In the genomic region with DNA sequence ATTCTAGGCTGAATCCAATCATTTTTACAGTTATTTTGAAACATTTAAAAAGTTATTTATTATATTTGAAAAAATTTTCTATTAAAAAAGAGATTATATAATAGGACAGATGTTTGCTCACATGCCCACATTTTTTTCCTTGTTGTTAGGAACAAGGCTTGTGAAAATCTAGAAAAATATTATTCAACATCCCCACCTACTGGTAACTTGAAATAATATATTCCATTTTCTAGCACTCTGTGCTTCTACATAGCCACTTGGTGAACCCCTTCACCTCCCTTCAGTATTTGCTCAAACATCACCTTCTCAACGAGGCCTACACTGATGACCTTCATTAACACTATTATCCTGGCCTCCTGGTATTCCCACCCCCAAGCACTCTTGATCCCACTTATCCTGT, we compare ENCODE assay signal across 2 cellular contexts.
TF ChIP-seq lines count a peak whose summit lies in the region.

No MANE protein-coding gene starts in this region.

TF ChIP-seq in A549, 52 proteins besides CTCF, POLR2A, EP300 and RAD21:
- TF ChIP-seq, protein P1, sequence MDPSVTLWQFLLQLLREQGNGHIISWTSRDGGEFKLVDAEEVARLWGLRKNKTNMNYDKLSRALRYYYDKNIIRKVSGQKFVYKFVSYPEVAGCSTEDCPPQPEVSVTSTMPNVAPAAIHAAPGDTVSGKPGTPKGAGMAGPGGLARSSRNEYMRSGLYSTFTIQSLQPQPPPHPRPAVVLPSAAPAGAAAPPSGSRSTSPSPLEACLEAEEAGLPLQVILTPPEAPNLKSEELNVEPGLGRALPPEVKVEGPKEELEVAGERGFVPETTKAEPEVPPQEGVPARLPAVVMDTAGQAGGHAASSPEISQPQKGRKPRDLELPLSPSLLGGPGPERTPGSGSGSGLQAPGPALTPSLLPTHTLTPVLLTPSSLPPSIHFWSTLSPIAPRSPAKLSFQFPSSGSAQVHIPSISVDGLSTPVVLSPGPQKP (IDR thresholded peaks at IDR 0.05; ENCODE audit: low read depth, low read length): no peak
- no peak for TF ChIP-seq SREBF2 (IDR thresholded peaks at IDR 0.05)
- no peak for TF ChIP-seq RNF2 (IDR thresholded peaks at IDR 0.05; ENCODE audit: borderline replicate concordance, low read depth)
- TF ChIP-seq FOSB (CRISPR knock-in tag; IDR thresholded peaks at IDR 0.05): no peak
- TF ChIP-seq NFE2L2 (conservative IDR thresholded peaks at IDR 0.05; ENCODE audit: low read length): no peak
- no peak for TF ChIP-seq CHD4 (IDR thresholded peaks at IDR 0.05; ENCODE audit: borderline replicate concordance)
- TF ChIP-seq POLR2AphosphoS2 (conservative IDR thresholded peaks at IDR 0.05; ENCODE audit: low read length): no peak
- no peak for TF ChIP-seq HOXA7 (CRISPR knock-in tag; IDR thresholded peaks at IDR 0.05)
- TF ChIP-seq, protein P2, sequence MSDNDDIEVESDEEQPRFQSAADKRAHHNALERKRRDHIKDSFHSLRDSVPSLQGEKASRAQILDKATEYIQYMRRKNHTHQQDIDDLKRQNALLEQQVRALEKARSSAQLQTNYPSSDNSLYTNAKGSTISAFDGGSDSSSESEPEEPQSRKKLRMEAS (IDR thresholded peaks at IDR 0.05): no peak
- TF ChIP-seq, protein P3, sequence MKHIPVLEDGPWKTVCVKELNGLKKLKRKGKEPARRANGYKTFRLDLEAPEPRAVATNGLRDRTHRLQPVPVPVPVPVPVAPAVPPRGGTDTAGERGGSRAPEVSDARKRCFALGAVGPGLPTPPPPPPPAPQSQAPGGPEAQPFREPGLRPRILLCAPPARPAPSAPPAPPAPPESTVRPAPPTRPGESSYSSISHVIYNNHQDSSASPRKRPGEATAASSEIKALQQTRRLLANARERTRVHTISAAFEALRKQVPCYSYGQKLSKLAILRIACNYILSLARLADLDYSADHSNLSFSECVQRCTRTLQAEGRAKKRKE (CRISPR knock-in tag; IDR thresholded peaks at IDR 0.05; ENCODE audit: low read depth): no peak
- no peak for TF ChIP-seq MAFK (IDR thresholded peaks at IDR 0.05; ENCODE audit: partially characterized antibody)
- no peak for TF ChIP-seq GATA3 (IDR thresholded peaks at IDR 0.05; ENCODE audit: borderline replicate concordance)
- TF ChIP-seq FOSL2 (IDR thresholded peaks at IDR 0.05): no peak
- TF ChIP-seq FOSL2 (CRISPR knock-in tag; IDR thresholded peaks at IDR 0.05): no peak
- no peak for TF ChIP-seq ZSCAN20 (CRISPR knock-in tag; IDR thresholded peaks at IDR 0.05)
- TF ChIP-seq, protein P4, sequence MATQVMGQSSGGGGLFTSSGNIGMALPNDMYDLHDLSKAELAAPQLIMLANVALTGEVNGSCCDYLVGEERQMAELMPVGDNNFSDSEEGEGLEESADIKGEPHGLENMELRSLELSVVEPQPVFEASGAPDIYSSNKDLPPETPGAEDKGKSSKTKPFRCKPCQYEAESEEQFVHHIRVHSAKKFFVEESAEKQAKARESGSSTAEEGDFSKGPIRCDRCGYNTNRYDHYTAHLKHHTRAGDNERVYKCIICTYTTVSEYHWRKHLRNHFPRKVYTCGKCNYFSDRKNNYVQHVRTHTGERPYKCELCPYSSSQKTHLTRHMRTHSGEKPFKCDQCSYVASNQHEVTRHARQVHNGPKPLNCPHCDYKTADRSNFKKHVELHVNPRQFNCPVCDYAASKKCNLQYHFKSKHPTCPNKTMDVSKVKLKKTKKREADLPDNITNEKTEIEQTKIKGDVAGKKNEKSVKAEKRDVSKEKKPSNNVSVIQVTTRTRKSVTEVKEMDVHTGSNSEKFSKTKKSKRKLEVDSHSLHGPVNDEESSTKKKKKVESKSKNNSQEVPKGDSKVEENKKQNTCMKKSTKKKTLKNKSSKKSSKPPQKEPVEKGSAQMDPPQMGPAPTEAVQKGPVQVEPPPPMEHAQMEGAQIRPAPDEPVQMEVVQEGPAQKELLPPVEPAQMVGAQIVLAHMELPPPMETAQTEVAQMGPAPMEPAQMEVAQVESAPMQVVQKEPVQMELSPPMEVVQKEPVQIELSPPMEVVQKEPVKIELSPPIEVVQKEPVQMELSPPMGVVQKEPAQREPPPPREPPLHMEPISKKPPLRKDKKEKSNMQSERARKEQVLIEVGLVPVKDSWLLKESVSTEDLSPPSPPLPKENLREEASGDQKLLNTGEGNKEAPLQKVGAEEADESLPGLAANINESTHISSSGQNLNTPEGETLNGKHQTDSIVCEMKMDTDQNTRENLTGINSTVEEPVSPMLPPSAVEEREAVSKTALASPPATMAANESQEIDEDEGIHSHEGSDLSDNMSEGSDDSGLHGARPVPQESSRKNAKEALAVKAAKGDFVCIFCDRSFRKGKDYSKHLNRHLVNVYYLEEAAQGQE (IDR thresholded peaks at IDR 0.05): no peak
- TF ChIP-seq ZC3H11A (IDR thresholded peaks at IDR 0.05): no peak

TF ChIP-seq in GM12878, 131 proteins besides CTCF, POLR2A, EP300 and RAD21:
- TF ChIP-seq RFX5 (IDR thresholded peaks at IDR 0.05; ENCODE audit: low read depth, low read length) (no peak), BHLHE40 (IDR thresholded peaks at IDR 0.05; ENCODE audit: borderline replicate concordance in 1 of 2, low read depth in 2 of 2, low read length in 1 of 2) (no peak), CBX5 (IDR thresholded peaks at IDR 0.05; ENCODE audit: low read depth) (no peak), CBFB (IDR thresholded peaks at IDR 0.05; ENCODE audit: low read depth) (no peak), ZNF217 (IDR thresholded peaks at IDR 0.05) (no peak)
